In the genomic region with DNA sequence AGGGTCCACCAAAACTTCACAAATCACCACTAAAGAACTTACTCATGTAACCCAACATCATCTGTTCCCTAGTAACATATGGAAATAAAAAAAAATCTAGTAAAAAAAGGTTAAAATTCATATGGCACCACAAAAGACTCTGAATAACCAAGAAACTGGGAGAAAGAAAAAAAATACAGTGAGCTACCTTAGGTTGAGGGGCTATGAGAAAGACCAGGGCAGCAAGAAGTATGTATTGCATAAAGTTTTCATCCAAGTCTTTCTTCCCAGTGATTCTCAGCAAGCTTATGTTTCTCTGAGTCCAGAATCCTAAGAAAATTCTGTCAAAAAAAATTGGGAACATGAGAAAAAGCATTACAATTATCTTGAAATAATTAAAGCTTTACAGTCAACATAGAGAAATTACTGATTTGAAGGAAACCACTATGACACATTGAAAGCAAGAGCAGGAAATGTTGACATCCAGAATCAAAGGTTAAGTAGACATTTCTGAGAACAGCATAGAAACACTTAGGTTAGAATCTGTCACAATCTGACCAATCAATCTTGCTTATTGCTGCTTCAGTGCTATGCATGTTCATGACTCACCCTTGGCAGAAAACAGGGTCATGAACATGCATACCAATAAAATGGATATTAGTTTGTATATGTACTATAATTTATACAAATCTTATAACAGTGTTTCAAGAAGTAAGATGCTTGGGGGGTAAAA, we compare ENCODE assay signal across 13 cellular contexts.
DNase-seq lines count a peak whose midpoint lies in the region; ATAC-seq lines count a peak whose summit lies in the region.
"Had no signal": no experiment of that assay in that cellular context is flagged by ENCODE, and none has a peak within 500 bp of the region (broad histone marks: within the 10 kb centered on the region; RNA-seq: fewer than 3 reads in every experiment).

No MANE protein-coding gene starts in this region.

- H2BK15ac ChIP-seq in mesenchymal stem cell (ENCODE audit: low read depth, poor library complexity, severe bottlenecking), result no peak overlapping the region

- H3K4me3 Mint-ChIP-seq in activated CD4-positive, alpha-beta memory T cell treated with anti-CD3 and anti-CD28 coated beads, Interleukin-2, amount 10 ng/mL, durations not matched to agents 7 days and 5 days, result no peak overlapping the region
- H3K4me3 Mint-ChIP-seq: activated CD4-positive, alpha-beta memory T cell treated with anti-CD3 and anti-CD28 coated beads for 36 hours; nephron had no signal

- peaks cover 23% of the 10 kb centered on the region for H3K9me3 ChIP-seq in mesenchymal stem cell (ENCODE audit: control insufficient read depth, low read length)
- H3K9me3 ChIP-seq: A549, adrenal gland had no signal

- no peak overlapping the region for H3K27ac Mint-ChIP-seq in activated CD4-positive, alpha-beta memory T cell treated with anti-CD3 and anti-CD28 coated beads, Interleukin-2, amount 10 ng/mL, durations not matched to agents 7 days and 5 days
- H3K27ac Mint-ChIP-seq: activated CD4-positive, alpha-beta memory T cell treated with anti-CD3 and anti-CD28 coated beads for 36 hours; nephron had no signal

- no peak overlapping the region for H4K91ac ChIP-seq in mesenchymal stem cell (ENCODE audit: low read length)

- no peaks in the 10 kb centered on the region for H3K27me3 ChIP-seq in mesenchymal stem cell (ENCODE audit: control insufficient read depth in 1 of 2, insufficient read depth in 1 of 2, low read length in 2 of 2)
- H3K27me3 ChIP-seq: adrenal gland had no signal

- H3K4ac ChIP-seq in mesenchymal stem cell (ENCODE audit: low read depth in 1 of 2, low read length in 2 of 2), result no peak overlapping the region

- H3K9ac ChIP-seq in mesenchymal stem cell (ENCODE audit: low read length), result no peak overlapping the region

- no peak overlapping the region for H2AFZ ChIP-seq in mesenchymal stem cell (ENCODE audit: low read depth, low read length)

- H3K4me2 ChIP-seq in mesenchymal stem cell (ENCODE audit: low read length, poor library complexity, severe bottlenecking), result no peak overlapping the region
- H3K4me2 ChIP-seq: A549 had no signal

- H3K23ac ChIP-seq in mesenchymal stem cell (ENCODE audit: low read length in 2 of 2), result no peak overlapping the region

- no peak overlapping the region for H3K4me3 ChIP-seq in mesenchymal stem cell (ENCODE audit: insufficient read depth in 1 of 2, low read depth in 1 of 2, low read length in 2 of 2)
- H3K4me3 ChIP-seq: A549, adrenal gland had no signal

- H2BK12ac ChIP-seq in mesenchymal stem cell (ENCODE audit: low read length in 2 of 2), result peak overlapping the region in 1 of 2 experiments; percentile 45

- H2AK5ac ChIP-seq in mesenchymal stem cell (ENCODE audit: low read length, severe bottlenecking), result no peak overlapping the region

- H3K27me3 Mint-ChIP-seq in activated CD4-positive, alpha-beta memory T cell treated with anti-CD3 and anti-CD28 coated beads, Interleukin-2, amount 10 ng/mL, durations not matched to agents 7 days and 5 days, result no peaks in the 10 kb centered on the region
- H3K27me3 Mint-ChIP-seq: activated CD4-positive, alpha-beta memory T cell treated with anti-CD3 and anti-CD28 coated beads for 36 hours had no signal

- no peaks in the 10 kb centered on the region for H3K36me3 ChIP-seq in mesenchymal stem cell (ENCODE audit: control insufficient read depth in 1 of 2, insufficient read depth in 2 of 2, low read depth in 1 of 2, low read length in 2 of 2)
- H3K36me3 ChIP-seq: adrenal gland had no signal

- H3K4me1 Mint-ChIP-seq in activated CD4-positive, alpha-beta memory T cell treated with anti-CD3 and anti-CD28 coated beads, Interleukin-2, amount 10 ng/mL, durations not matched to agents 7 days and 5 days, result peaks cover 11% of the 10 kb centered on the region
- H3K4me1 Mint-ChIP-seq: nephron had no signal

- H3K14ac ChIP-seq in mesenchymal stem cell (ENCODE audit: low read length in 2 of 2), result no peak overlapping the region

- no peak for ATAC-seq in left lobe of liver
- ATAC-seq: A549 had no signal

- peaks cover 3% of the 10 kb centered on the region for H3K9me3 Mint-ChIP-seq in activated CD4-positive, alpha-beta memory T cell treated with anti-CD3 and anti-CD28 coated beads, Interleukin-2, amount 10 ng/mL, durations not matched to agents 7 days and 5 days

- POLR2A ChIA-PET in activated CD4-positive, alpha-beta memory T cell treated with anti-CD3 and anti-CD28 coated beads, Interleukin-2, amount 10 ng/mL, durations not matched to agents 7 days and 5 days (lab: Charles Lee), result no interaction called here

- CTCF ChIA-PET in activated CD4-positive, alpha-beta memory T cell treated with anti-CD3 and anti-CD28 coated beads, Interleukin-2, amount 10 ng/mL, durations not matched to agents 7 days and 5 days (lab: Charles Lee), result no interaction called here

- DNase-seq in NCI-H82 (lab: John Stamatoyannopoulos, UW) (peak; percentile 11), NCI-H82 treated with DMSO at 0.1 percent for 48 hours (lab: John Stamatoyannopoulos, UW; ENCODE audit: unreplicated experiment) (no peak), KBM-7 (peak; percentile 80), astrocyte of the hippocampus (ENCODE audit: low read depth, low spot score) (peak; percentile 56), mesenchymal stem cell (peak; percentile 93), left lobe of liver (ENCODE audit: low spot score) (no peak), mesenteric fat pad (ENCODE audit: low spot score) (no peak)
- DNase-seq in activated CD4-positive, alpha-beta memory T cell treated with anti-CD3 and anti-CD28 coated beads, Interleukin-2, amount 10 ng/mL, durations not matched to agents 7 days and 5 days, result no peak
- DNase-seq: activated CD4-positive, alpha-beta memory T cell treated with anti-CD3 and anti-CD28 coated beads for 36 hours; adrenal gland; SIG-M5 had no signal

- no peak overlapping the region for H4K8ac ChIP-seq in mesenchymal stem cell (ENCODE audit: low read length)

- H3K4me1 ChIP-seq in mesenchymal stem cell (ENCODE audit: control insufficient read depth, insufficient read depth, low read depth, low read length), result no peaks in the 10 kb centered on the region
- H3K4me1 ChIP-seq: A549, adrenal gland had no signal

- H3K79me1 ChIP-seq in mesenchymal stem cell (replicated peaks; ENCODE audit: low read length, poor library complexity, severe bottlenecking), result no peaks in the 10 kb centered on the region

- no peaks in the 10 kb centered on the region for H3K36me3 Mint-ChIP-seq in activated CD4-positive, alpha-beta memory T cell treated with anti-CD3 and anti-CD28 coated beads, Interleukin-2, amount 10 ng/mL, durations not matched to agents 7 days and 5 days (ENCODE audit: low read depth)
- H3K36me3 Mint-ChIP-seq: activated CD4-positive, alpha-beta memory T cell treated with anti-CD3 and anti-CD28 coated beads for 36 hours had no signal

- H2BK5ac ChIP-seq in mesenchymal stem cell (ENCODE audit: low read depth, low read length, poor library complexity, severe bottlenecking), result no peak overlapping the region

- no peak overlapping the region for H3K18ac ChIP-seq in mesenchymal stem cell (ENCODE audit: low read depth in 1 of 2, low read length in 2 of 2)

- no peak overlapping the region for H2BK120ac ChIP-seq in mesenchymal stem cell (ENCODE audit: low read depth, low read length)

- in situ Hi-C loops in KBM-7 (cut with MboI; ENCODE audit: low pct_unique_long_range_greater_than_20kb, low sequenced_read_pairs), result no loop called here

- no peak overlapping the region for H3K27ac ChIP-seq in mesenchymal stem cell (ENCODE audit: low read length, poor library complexity, severe bottlenecking)
- H3K27ac ChIP-seq: A549, adrenal gland had no signal

Comparison
In these comparisons a context has a peak if more than half of its experiments do, and no peak if none do; other contexts are left out.
1. DNase-seq: peak in NCI-H82 (single experiment), KBM-7 (single experiment), astrocyte of the hippocampus (single experiment) and mesenchymal stem cell (single experiment); none in NCI-H82 treated with DMSO at 0.1 percent for 48 hours (single experiment), activated CD4-positive, alpha-beta memory T cell treated with anti-CD3 and anti-CD28 coated beads, Interleukin-2, amount 10 ng/mL, durations not matched to agents 7 days and 5 days (single experiment), left lobe of liver (single experiment) and mesenteric fat pad (single experiment).